Comparison of ENCODE assay signal across 17 cellular contexts in the genomic region with DNA sequence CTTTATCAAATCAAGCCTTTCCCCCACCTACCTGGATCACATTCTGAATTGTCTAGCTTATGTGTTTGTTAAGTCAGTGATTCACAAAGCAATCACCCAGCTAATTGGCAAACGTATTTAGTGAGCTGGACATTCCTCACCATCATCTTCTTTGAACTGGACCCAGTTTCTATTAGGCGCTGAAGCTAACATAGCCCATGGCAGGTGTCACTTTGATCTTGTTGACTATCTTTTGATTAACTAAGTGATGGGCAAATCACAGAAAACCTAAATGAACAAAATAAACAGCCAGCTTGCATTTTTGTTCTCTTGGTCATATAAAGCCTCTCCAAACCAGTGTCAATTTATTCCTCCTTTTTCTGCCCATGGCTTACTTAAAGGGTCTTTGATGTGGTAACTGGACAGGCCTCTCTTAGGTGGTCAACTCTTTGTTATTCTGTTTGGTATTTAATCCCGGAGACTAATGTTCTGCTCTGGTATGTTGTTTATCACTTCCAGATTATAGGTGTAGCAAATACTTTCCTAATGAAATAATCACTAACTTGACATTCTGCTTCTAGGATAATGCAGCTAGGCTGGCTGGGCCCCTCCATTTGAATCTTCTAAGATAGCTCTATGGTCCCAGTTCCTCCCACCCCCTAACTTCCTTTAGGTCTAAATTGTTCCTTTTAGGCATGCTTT. TPM values are rescaled to one million over a fixed set of nuclear protein-coding genes. Genes with fewer than 3 reads are reported as not detected.
A peak's percentile ranks its signal among the peaks of the same experiment; 100 is the strongest.
DNase-seq lines count a peak whose midpoint lies in the region; ATAC-seq, FAIRE-seq and TF ChIP-seq lines count a peak whose summit lies in the region.
"Had no signal": no experiment of that assay in that cellular context is flagged by ENCODE, and none has a peak within 500 bp of the region (broad histone marks: within the 10 kb centered on the region; RNA-seq: fewer than 3 reads in every experiment).

No MANE protein-coding gene starts in this region.

- ATAC-seq in PC-3 (peak; percentile 45), K562 (no peak)
- ATAC-seq: T-cell had no signal

- H3K9me2 ChIP-seq in PC-3 (replicated peaks; ENCODE audit: low read length) (no peaks in the 10 kb centered on the region), Karpas-422 (replicated peaks; ENCODE audit: insufficient read depth, low read length) (no peaks in the 10 kb centered on the region)

- H3K4me3 Mint-ChIP-seq in progenitor cell of endocrine pancreas (ENCODE audit: low read depth) = no peak overlapping the region
- H3K4me3 Mint-ChIP-seq: B cell, H9, T-cell had no signal

- H3K4me2 ChIP-seq in PC-3 (ENCODE audit: low read length) = peak overlapping the region; percentile 81
- no peak overlapping the region for H3K4me2 ChIP-seq in K562 (ENCODE audit: insufficient read depth, low read length)
- no peak overlapping the region for H3K4me2 ChIP-seq in Karpas-422 (ENCODE audit: low read depth, low read length, poor library complexity, severe bottlenecking)

- H3K9me3 ChIP-seq in PC-3 (ENCODE audit: low read length) (no peaks in the 10 kb centered on the region), K562 (replicated peaks; ENCODE audit: control insufficient read depth, insufficient read depth, low read depth, low read length) (no peaks in the 10 kb centered on the region), Karpas-422 (ENCODE audit: low read length) (no peaks in the 10 kb centered on the region)

- H4K20me1 ChIP-seq in PC-3 (ENCODE audit: low read length) (no peaks in the 10 kb centered on the region), K562 (replicated peaks; ENCODE audit: control insufficient read depth, insufficient read depth, low read length) (no peaks in the 10 kb centered on the region), Karpas-422 (ENCODE audit: insufficient read depth, low read depth, low read length) (no peaks in the 10 kb centered on the region)

- no peak for FAIRE-seq in K562 (lab: Jason Lieb, UNC)

- H3K4me3 ChIP-seq in HL-60 (replicated peaks; ENCODE audit: insufficient read depth, low read length) (no peak overlapping the region), PC-3 (ENCODE audit: low read length) (peak overlapping the region; percentile 51; the same call in 1 of the 2 replicates), K562 (no peak overlapping the region), Karpas-422 (ENCODE audit: low read length) (no peak overlapping the region)

- peak overlapping the region; percentile 62 for H3K27ac Mint-ChIP-seq in progenitor cell of endocrine pancreas
- H3K27ac Mint-ChIP-seq: B cell had no signal

- 23% methylated on average over 3 of the region's 3 CpGs for WGBS in K562 (ENCODE audit: insufficient coverage, low coverage, missing lambda C conversion rate)

- DNase-seq in HL-60 (ENCODE audit: low read depth in 1 of 2, low spot score in 1 of 2) (no peak), PC-3 (peak; percentile 58), K562 (ENCODE audit: extremely low read depth in 1 of 4, low spot score in 3 of 4) (no peak), progenitor cell of endocrine pancreas (ENCODE audit: low spot score, unreplicated experiment) (no peak), foreskin melanocyte (no peak), kidney tubule cell (ENCODE audit: low spot score) (no peak), Karpas-422 (no peak)
- DNase-seq: CD4-positive, alpha-beta memory T cell; H9; KBM-7; MM.1S; NCI-H1105; NCI-H187; NCI-H748 treated with DMSO at 0.1 percent for 48 hours; SIG-M5; T-cell had no signal

- no peaks in the 10 kb centered on the region for H3K27me3 Mint-ChIP-seq in progenitor cell of endocrine pancreas
- H3K27me3 Mint-ChIP-seq: B cell; CD4-positive, alpha-beta memory T cell had no signal

- H3K36me3 ChIP-seq in PC-3 (ENCODE audit: low read depth, low read length) (no peaks in the 10 kb centered on the region), K562 (ENCODE audit: control insufficient read depth, insufficient read depth, low read length) (no peaks in the 10 kb centered on the region), Karpas-422 (ENCODE audit: insufficient read depth, low read length) (no peaks in the 10 kb centered on the region)

- no peaks in the 10 kb centered on the region for H3K79me2 ChIP-seq in PC-3 (ENCODE audit: low read length)
- no peaks in the 10 kb centered on the region for H3K79me2 ChIP-seq in K562 (ENCODE audit: control insufficient read depth, insufficient read depth, low read length)
- H3K79me2 ChIP-seq in Karpas-422 (ENCODE audit: low read length) = no peaks in the 10 kb centered on the region

- peaks cover 15% of the 10 kb centered on the region for H3K4me1 Mint-ChIP-seq in progenitor cell of endocrine pancreas (ENCODE audit: low read depth)
- H3K4me1 Mint-ChIP-seq: B cell had no signal

- no peak for TF ChIP-seq POLR2A in K562 (conservative IDR thresholded peaks at IDR 0.05)

- H3K9me3 Mint-ChIP-seq in progenitor cell of endocrine pancreas (ENCODE audit: low read depth) = peaks cover 20% of the 10 kb centered on the region
- H3K9me3 Mint-ChIP-seq: CD4-positive, alpha-beta memory T cell; T-cell had no signal

- no peaks in the 10 kb centered on the region for H3K9me1 ChIP-seq in K562 (ENCODE audit: control insufficient read depth, insufficient read depth, low read length)

- H3K27ac ChIP-seq in HL-60 (replicated peaks) (peak overlapping the region; percentile 45), PC-3 (ENCODE audit: low read length) (peak overlapping the region; percentile 96), K562 (ENCODE audit: extremely low read depth, low read depth, low read length) (no peak overlapping the region), Karpas-422 (ENCODE audit: low read length) (no peak overlapping the region)

- peaks cover 3% of the 10 kb centered on the region for H3K36me3 Mint-ChIP-seq in progenitor cell of endocrine pancreas (ENCODE audit: insufficient read depth)
- H3K36me3 Mint-ChIP-seq: T-cell had no signal

- no peak for TF ChIP-seq EP300 in K562 (IDR thresholded peaks at IDR 0.05; ENCODE audit: low read length)

- H3K4me1 ChIP-seq in PC-3 (ENCODE audit: insufficient read depth, low read length) (peaks cover 45% of the 10 kb centered on the region), K562 (replicated peaks in 1 of 2; ENCODE audit: control insufficient read depth in 2 of 2, insufficient read depth in 2 of 2, low read length in 2 of 2) (no peaks in the 10 kb centered on the region; a peak in 1 of 5 replicates), Karpas-422 (ENCODE audit: low read length) (no peaks in the 10 kb centered on the region)

- H2AFZ ChIP-seq in PC-3 (ENCODE audit: low read length) (peak overlapping the region; percentile 54), K562 (ENCODE audit: low read depth, low read length) (no peak overlapping the region), Karpas-422 (ENCODE audit: low read length) (no peak overlapping the region)

- peaks cover 6% of the 10 kb centered on the region for H3F3A ChIP-seq in PC-3 (ENCODE audit: low read length, unreplicated experiment)

- in situ Hi-C loops in K562 (cut with MboI) = no loop called here

- no peak for TF ChIP-seq RAD21 in K562 (CRISPR knock-in tag; conservative IDR thresholded peaks at IDR 0.05 in 1 of 2, IDR thresholded peaks at IDR 0.05 in 1 of 2)

- TSS peak; percentile 47 for BruUV-seq in PC-3 (replicated peaks; lab: Mats Ljungman, UMichigan)
- BruUV-seq in K562 (replicated peaks; lab: Mats Ljungman, UMichigan) = no TSS peak

- TF ChIP-seq CTCF in HL-60 (IDR thresholded peaks at IDR 0.05; ENCODE audit: insufficient read depth, low read length) (no peak), PC-3 (conservative IDR thresholded peaks at IDR 0.05; ENCODE audit: low read depth, low read length) (no peak), K562 (IDR thresholded peaks at IDR 0.05 in 2 of 3, conservative IDR thresholded peaks at IDR 0.05 in 1 of 3; ENCODE audit: insufficient read depth in 2 of 3, low read depth in 1 of 3, low read length in 3 of 3) (no peak), progenitor cell of endocrine pancreas (IDR thresholded peaks at IDR 0.05; ENCODE audit: unreplicated experiment) (no peak)

- H3K9ac ChIP-seq in PC-3 (ENCODE audit: low read length) = peak overlapping the region; percentile 75
- H3K9ac ChIP-seq in K562 (ENCODE audit: insufficient read depth in 1 of 2, low read depth in 2 of 2, low read length in 2 of 2) = no peak overlapping the region
- H3K9ac ChIP-seq in Karpas-422 (ENCODE audit: low read length) = no peak overlapping the region

- CTCF ChIA-PET in PC-3 (lab: Charles Lee) (no interaction called here), K562 (lab: Yijun Ruan, JAX; ENCODE audit: low intra/inter-chr PET ratio) (no interaction called here)

- POLR2A ChIA-PET in PC-3 (lab: Charles Lee; ENCODE audit: unreplicated experiment) (interaction anchor here (0.6 kb wide), 2 partner anchors 36 to 79 kb away, joined by 3 to 6 read pairs; a partner anchor contains a TSS), K562 (lab: Yijun Ruan, JAX) (interaction anchor here (0.6 to 0.7 kb wide), 2 partner anchors 15 to 402 kb away, joined by 3 to 6 read pairs; no protein-coding TSS in a partner anchor)

- no peaks in the 10 kb centered on the region for H3K27me3 ChIP-seq in HL-60 (ENCODE audit: insufficient read depth, poor library complexity, severe bottlenecking)
- H3K27me3 ChIP-seq in PC-3 (ENCODE audit: low read length) = no peaks in the 10 kb centered on the region
- no peaks in the 10 kb centered on the region for H3K27me3 ChIP-seq in K562 (ENCODE audit: control insufficient read depth in 2 of 2, insufficient read depth in 2 of 2, low read length in 2 of 2)
- no peaks in the 10 kb centered on the region for H3K27me3 ChIP-seq in Karpas-422 (ENCODE audit: low read length)

- intact Hi-C loops in PC-3 (cut with micrococcal nuclease) (loop anchor here (5.0 kb wide), 1 partner anchor 78 kb away; a partner anchor contains a TSS), K562 (cut with micrococcal nuclease) (no loop called here)

RNA-seq across cellular contexts. Expression of a gene that starts 29.6 kb away (rescaled TPM):
- 16.0 and 27.5 TPM in 2 replicates for total RNA-seq in PC-3 (2014; rRNA removed)
- total RNA-seq in K562 (2011; cell fraction: chromatin; rRNA removed; ENCODE audit: low replicate concordance) = 2.1 and 8.5 TPM in 2 replicates
- total RNA-seq in K562 (2011; cell fraction: nucleolus; rRNA removed) = 1.2 and 1.4 TPM in 2 replicates
- total RNA-seq in K562 (2011; cell fraction: nucleoplasm; rRNA removed) = 1.9 and 2.7 TPM in 2 replicates
- total RNA-seq in K562 (2014; rRNA removed) = 3.5 and 3.6 TPM in 2 replicates
- 9.6 and 11.2 TPM in 2 replicates for total RNA-seq in K562 (2014; rRNA removed; fragmentation: Illumina TruSeq; extraction: Trizol)
- total RNA-seq in K562 (2015; rRNA removed; fragmentation: Illumina TruSeq; extraction: Trizol) = 7.4 and 7.8 TPM in 2 replicates
- total RNA-seq in K562 (2021) = 6.1 and 6.9 TPM in 2 replicates
- polyA plus RNA-seq in K562 (2011; rRNA removed) = 2.9 and 5.1 TPM in 2 replicates
- polyA plus RNA-seq in K562 (2011; cell fraction: cytosol; rRNA removed) = 0.46 and 2.3 TPM in 2 replicates
- polyA plus RNA-seq in K562 (2011; cell fraction: nucleus; rRNA removed) = 0.51 and 1.2 TPM in 2 replicates
- 5.0 and 14.5 TPM in 2 replicates for polyA plus RNA-seq in K562 (2012)
- polyA plus RNA-seq in K562 (2014; fragmentation: Illumina TruSeq; extraction: Trizol) = 5.2 and 7.3 TPM in 2 replicates
- polyA plus RNA-seq in K562 (2014; fragmentation: Nextera tagmentation; extraction: Ambion mirVana) = 10 to 100 TPM; 14.6 to 17.0 TPM
- polyA plus RNA-seq in K562 (2014; rRNA removed) = 2.6 and 5.4 TPM in 2 replicates
- polyA minus RNA-seq in K562 (2011; rRNA and poly(A)+ RNA removed) = 9.7 and 10.8 TPM in 2 replicates
- 2.1 and 2.5 TPM in 2 replicates for polyA minus RNA-seq in K562 (2011; cell fraction: cytosol; rRNA and poly(A)+ RNA removed)
- polyA minus RNA-seq in K562 (2011; cell fraction: nucleus; rRNA and poly(A)+ RNA removed) = 0.27 and 1.8 TPM in 2 replicates
- total RNA-seq in progenitor cell of endocrine pancreas = 16.2 and 18.8 TPM in 2 replicates
- total RNA-seq in Karpas-422 (2014; rRNA removed; shearing (Covaris generic); ENCODE audit: low replicate concordance) = 6.1 and 12.0 TPM in 2 replicates

Comparison
In these comparisons a context has a peak if more than half of its experiments do, and no peak if none do; other contexts are left out.
1. H3K27ac ChIP-seq: peak in HL-60 (single experiment) and PC-3 (single experiment); none in K562 (single experiment) and Karpas-422 (single experiment).